31 cellular contexts compared by ENCODE assay signal in the genomic region with DNA sequence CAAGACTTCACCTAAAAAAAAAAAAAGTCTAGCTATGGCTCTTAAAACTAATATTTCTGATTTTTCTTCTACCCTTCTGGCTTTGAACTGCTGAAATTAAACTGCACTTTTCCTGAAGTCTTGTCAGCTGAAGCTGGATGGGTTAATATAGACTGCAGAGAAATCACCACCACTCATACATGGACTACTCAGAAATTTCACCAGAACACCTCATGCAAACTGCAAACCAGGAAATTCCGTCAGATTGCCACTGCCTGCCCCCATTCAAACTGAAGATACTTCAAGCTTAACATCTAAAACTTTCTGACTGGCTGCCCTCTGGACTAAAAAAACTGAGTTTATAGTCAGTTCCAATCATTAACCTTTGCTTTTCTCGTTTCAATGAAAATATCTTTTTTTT.
"Had no signal": no experiment of that assay in that cellular context is flagged by ENCODE, and none has a peak within 500 bp of the region (broad histone marks: within the 10 kb centered on the region; RNA-seq: fewer than 3 reads in every experiment).

No MANE protein-coding gene starts in this region.

- H3K4me1 Mint-ChIP-seq: activated B cell treated with CpG ODN at 0.5 μM for 24 hours had no signal

- H3K27ac ChIP-seq: adrenal gland, body of pancreas, esophagus squamous epithelium, gastroesophageal sphincter, WERI-Rb-1 had no signal

- H3K4me1 ChIP-seq: adrenal gland, body of pancreas, gastroesophageal sphincter had no signal

- DNase-seq: activated B cell treated with CpG ODN at 0.5 μM for 24 hours; activated CD4-positive, alpha-beta T cell treated with anti-CD3 and anti-CD28 coated beads for 48 hours; activated CD4-positive, alpha-beta T cell treated with anti-CD3 and anti-CD28 coated beads, Interleukin-2, amount 50 U/mL, for 1 hour; activated CD4-positive, alpha-beta T cell treated with anti-CD3 and anti-CD28 coated beads, Interleukin-2, amount 50 U/mL, for 48 hours; activated CD8-positive, alpha-beta memory T cell treated with anti-CD3 and anti-CD28 coated beads for 24 hours; activated CD8-positive, alpha-beta T cell treated with anti-CD3 and anti-CD28 coated beads for 36 hours; activated effector memory CD4-positive, alpha-beta T cell treated with anti-CD3 and anti-CD28 coated beads, Interleukin-2, amount 50 U/mL, for 16 hours; activated naive CD4-positive, alpha-beta T cell treated with anti-CD3 and anti-CD28 coated beads for 36 hours; activated T-cell treated with anti-CD3 and anti-CD28 coated beads, Interleukin-2, amount 50 U/mL, for 4 hours; adrenal gland; amygdala; aorta; body of pancreas; caudate nucleus; cortex of kidney; dermis blood vessel endothelial cell; effector CD4-positive, alpha-beta T cell; effector memory CD8-positive, alpha-beta T cell; erythroblast; esophagus squamous epithelium; foreskin melanocyte; head of caudate nucleus; T-helper 1 cell; T-helper 17 cell; T1000; WERI-Rb-1 had no signal

- ATAC-seq: activated CD4-positive, CD25-positive, alpha-beta regulatory T cell treated with anti-CD3 and anti-CD28 coated beads, Interleukin-2, amount 50 U/mL, for 24 hours; activated CD8-positive, alpha-beta T cell treated with anti-CD3 and anti-CD28 coated beads for 36 hours; activated naive CD4-positive, alpha-beta T cell treated with anti-CD3 and anti-CD28 coated beads, Interleukin-2, amount 50 U/mL, for 72 hours; activated T-cell treated with anti-CD3 and anti-CD28 coated beads, Interleukin-2, amount 50 U/mL, for 4 hours; body of pancreas; effector memory CD8-positive, alpha-beta T cell; gastroesophageal sphincter; T-helper 17 cell had no signal

- H3K4me3 ChIP-seq: adrenal gland, body of pancreas, esophagus squamous epithelium, gastroesophageal sphincter had no signal

- H3K9me3 ChIP-seq: adrenal gland, body of pancreas, esophagus squamous epithelium, gastroesophageal sphincter had no signal

- H3K4me3 Mint-ChIP-seq: activated B cell treated with CpG ODN at 0.5 μM for 24 hours; activated CD8-positive, alpha-beta T cell treated with anti-CD3 and anti-CD28 coated beads for 36 hours; activated naive CD4-positive, alpha-beta T cell treated with anti-CD3 and anti-CD28 coated beads for 36 hours; activated T-cell treated with anti-CD3 and anti-CD28 coated beads, Interleukin-2, amount 50 U/mL, for 4 hours; effector memory CD8-positive, alpha-beta T cell; T-helper 2 cell treated with Interferon-gamma antibody and Interleukin-4, amounts not matched to agents 5 μg/mL and 100 μg/mL, for 36 hours had no signal

- H3K27me3 Mint-ChIP-seq: activated B cell treated with CpG ODN at 0.5 μM for 24 hours; activated CD8-positive, alpha-beta T cell treated with anti-CD3 and anti-CD28 coated beads for 36 hours; effector memory CD8-positive, alpha-beta T cell; T-helper 17 cell had no signal

- H3K36me3 ChIP-seq: adrenal gland, WERI-Rb-1 had no signal

- H3K9me3 Mint-ChIP-seq: activated B cell treated with CpG ODN at 0.5 μM for 24 hours; activated CD8-positive, alpha-beta T cell treated with anti-CD3 and anti-CD28 coated beads for 36 hours had no signal

- H3K27ac Mint-ChIP-seq: activated B cell treated with CpG ODN at 0.5 μM for 24 hours; activated CD8-positive, alpha-beta T cell treated with anti-CD3 and anti-CD28 coated beads for 36 hours; activated naive CD4-positive, alpha-beta T cell treated with anti-CD3 and anti-CD28 coated beads for 36 hours; activated naive CD4-positive, alpha-beta T cell treated with anti-CD3 and anti-CD28 coated beads, Interleukin-2, amount 50 U/mL, for 72 hours; activated T-helper 2 cell treated with anti-CD3 and anti-CD28 coated beads, Interferon-gamma antibody, Interleukin-2, Interleukin-4, amounts not matched to agents 10 μg/mL and 5 μg/mL and 100 μg/mL, durations not matched to agents 14 hours and 24 hours and 36 hours; effector memory CD8-positive, alpha-beta T cell; T-helper 17 cell; T-helper 2 cell treated with Interferon-gamma antibody and Interleukin-4, amounts not matched to agents 5 μg/mL and 100 μg/mL, for 36 hours had no signal
